ENCODE assay signal across 2 cellular contexts in the genomic region with DNA sequence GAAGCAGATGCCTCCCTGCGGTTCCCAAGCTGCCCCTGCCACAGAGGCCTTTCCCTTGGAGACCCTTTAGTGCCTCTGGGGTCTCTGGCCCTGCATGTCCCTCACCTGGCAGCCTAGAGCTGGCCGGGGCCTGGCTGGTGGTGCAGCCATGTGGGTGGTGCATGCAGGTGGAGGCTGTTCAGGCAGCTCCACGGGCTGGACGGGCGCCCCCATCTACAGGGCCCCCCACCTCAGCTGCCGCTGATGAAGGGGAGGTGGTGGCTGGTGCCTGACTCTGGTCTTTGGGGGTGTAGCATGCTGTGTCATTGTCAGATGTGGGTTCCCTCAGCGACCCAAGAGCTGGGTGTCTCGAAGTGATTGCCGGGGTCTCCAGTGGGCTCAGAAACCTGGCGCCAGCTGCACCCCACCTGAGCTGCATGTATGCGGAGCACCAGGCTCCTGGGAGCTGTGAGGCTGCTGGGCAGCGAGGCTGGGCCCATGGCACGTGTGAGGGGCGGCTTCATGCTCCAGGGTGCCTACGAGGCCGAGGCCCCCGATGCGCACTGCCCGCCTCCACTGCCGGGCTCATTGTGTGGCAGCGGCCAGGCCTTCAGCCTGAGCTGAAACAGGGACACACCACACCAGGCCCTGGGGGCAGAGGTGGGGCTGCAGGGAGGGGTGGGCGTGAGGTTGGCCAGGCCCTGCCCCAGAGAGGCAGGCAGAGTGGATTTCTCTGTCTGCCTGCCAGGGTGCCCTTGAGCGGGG.
TF ChIP-seq lines count a peak whose summit lies in the region.

No MANE protein-coding gene starts in this region.

TF ChIP-seq in SK-N-SH, 30 proteins besides CTCF, POLR2A, EP300 and RAD21 (continued from another document):
- TF ChIP-seq USF2 (IDR thresholded peaks at IDR 0.05; ENCODE audit: borderline replicate concordance, low read depth, low read length): no peak

TF ChIP-seq in SK-N-SH treated with all-trans-retinoic acid at 6 μM for 48 hours, 23 proteins besides CTCF, POLR2A, EP300 and RAD21:
- TF ChIP-seq, protein P1, sequence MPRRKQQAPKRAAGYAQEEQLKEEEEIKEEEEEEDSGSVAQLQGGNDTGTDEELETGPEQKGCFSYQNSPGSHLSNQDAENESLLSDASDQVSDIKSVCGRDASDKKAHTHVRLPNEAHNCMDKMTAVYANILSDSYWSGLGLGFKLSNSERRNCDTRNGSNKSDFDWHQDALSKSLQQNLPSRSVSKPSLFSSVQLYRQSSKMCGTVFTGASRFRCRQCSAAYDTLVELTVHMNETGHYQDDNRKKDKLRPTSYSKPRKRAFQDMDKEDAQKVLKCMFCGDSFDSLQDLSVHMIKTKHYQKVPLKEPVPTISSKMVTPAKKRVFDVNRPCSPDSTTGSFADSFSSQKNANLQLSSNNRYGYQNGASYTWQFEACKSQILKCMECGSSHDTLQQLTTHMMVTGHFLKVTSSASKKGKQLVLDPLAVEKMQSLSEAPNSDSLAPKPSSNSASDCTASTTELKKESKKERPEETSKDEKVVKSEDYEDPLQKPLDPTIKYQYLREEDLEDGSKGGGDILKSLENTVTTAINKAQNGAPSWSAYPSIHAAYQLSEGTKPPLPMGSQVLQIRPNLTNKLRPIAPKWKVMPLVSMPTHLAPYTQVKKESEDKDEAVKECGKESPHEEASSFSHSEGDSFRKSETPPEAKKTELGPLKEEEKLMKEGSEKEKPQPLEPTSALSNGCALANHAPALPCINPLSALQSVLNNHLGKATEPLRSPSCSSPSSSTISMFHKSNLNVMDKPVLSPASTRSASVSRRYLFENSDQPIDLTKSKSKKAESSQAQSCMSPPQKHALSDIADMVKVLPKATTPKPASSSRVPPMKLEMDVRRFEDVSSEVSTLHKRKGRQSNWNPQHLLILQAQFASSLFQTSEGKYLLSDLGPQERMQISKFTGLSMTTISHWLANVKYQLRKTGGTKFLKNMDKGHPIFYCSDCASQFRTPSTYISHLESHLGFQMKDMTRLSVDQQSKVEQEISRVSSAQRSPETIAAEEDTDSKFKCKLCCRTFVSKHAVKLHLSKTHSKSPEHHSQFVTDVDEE (CRISPR knock-in tag; IDR thresholded peaks at IDR 0.05): no peak
- TF ChIP-seq ISL1 (CRISPR knock-in tag; IDR thresholded peaks at IDR 0.05): no peak
- TF ChIP-seq TCF4 (CRISPR knock-in tag; IDR thresholded peaks at IDR 0.05; ENCODE audit: borderline replicate concordance): no peak
- no peak for TF ChIP-seq ZFP3 (CRISPR knock-in tag; IDR thresholded peaks at IDR 0.05)
- TF ChIP-seq ZNF565 (CRISPR knock-in tag; conservative IDR thresholded peaks at IDR 0.05; ENCODE audit: low read depth): no peak
- TF ChIP-seq BACH2 (CRISPR knock-in tag; IDR thresholded peaks at IDR 0.05; ENCODE audit: borderline replicate concordance): no peak
- no peak for TF ChIP-seq ZNF8 (CRISPR knock-in tag; IDR thresholded peaks at IDR 0.05)
- TF ChIP-seq ZNF70 (CRISPR knock-in tag; IDR thresholded peaks at IDR 0.05): no peak
- no peak for TF ChIP-seq CSDC2 (CRISPR knock-in tag; IDR thresholded peaks at IDR 0.05)
- TF ChIP-seq, protein P2, sequence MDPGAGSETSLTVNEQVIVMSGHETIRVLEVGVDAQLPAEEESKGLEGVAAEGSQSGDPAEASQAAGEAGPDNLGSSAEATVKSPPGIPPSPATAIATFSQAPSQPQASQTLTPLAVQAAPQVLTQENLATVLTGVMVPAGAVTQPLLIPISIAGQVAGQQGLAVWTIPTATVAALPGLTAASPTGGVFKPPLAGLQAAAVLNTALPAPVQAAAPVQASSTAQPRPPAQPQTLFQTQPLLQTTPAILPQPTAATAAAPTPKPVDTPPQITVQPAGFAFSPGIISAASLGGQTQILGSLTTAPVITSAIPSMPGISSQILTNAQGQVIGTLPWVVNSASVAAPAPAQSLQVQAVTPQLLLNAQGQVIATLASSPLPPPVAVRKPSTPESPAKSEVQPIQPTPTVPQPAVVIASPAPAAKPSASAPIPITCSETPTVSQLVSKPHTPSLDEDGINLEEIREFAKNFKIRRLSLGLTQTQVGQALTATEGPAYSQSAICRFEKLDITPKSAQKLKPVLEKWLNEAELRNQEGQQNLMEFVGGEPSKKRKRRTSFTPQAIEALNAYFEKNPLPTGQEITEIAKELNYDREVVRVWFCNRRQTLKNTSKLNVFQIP (CRISPR knock-in tag; IDR thresholded peaks at IDR 0.05; ENCODE audit: borderline replicate concordance, low read depth): no peak
- no peak for TF ChIP-seq ZFP30 (CRISPR knock-in tag; IDR thresholded peaks at IDR 0.05)
- no peak for TF ChIP-seq ZC3H10 (CRISPR knock-in tag; IDR thresholded peaks at IDR 0.05)
- TF ChIP-seq, protein P3, sequence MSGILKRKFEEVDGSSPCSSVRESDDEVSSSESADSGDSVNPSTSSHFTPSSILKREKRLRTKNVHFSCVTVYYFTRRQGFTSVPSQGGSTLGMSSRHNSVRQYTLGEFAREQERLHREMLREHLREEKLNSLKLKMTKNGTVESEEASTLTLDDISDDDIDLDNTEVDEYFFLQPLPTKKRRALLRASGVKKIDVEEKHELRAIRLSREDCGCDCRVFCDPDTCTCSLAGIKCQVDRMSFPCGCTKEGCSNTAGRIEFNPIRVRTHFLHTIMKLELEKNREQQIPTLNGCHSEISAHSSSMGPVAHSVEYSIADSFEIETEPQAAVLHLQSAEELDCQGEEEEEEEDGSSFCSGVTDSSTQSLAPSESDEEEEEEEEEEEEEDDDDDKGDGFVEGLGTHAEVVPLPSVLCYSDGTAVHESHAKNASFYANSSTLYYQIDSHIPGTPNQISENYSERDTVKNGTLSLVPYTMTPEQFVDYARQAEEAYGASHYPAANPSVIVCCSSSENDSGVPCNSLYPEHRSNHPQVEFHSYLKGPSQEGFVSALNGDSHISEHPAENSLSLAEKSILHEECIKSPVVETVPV (CRISPR knock-in tag; IDR thresholded peaks at IDR 0.05): no peak
- no peak for TF ChIP-seq SNAI2 (CRISPR knock-in tag; IDR thresholded peaks at IDR 0.05)
- no peak for TF ChIP-seq PPARA (CRISPR knock-in tag; IDR thresholded peaks at IDR 0.05; ENCODE audit: borderline replicate concordance)
- TF ChIP-seq CREB5 (CRISPR knock-in tag; IDR thresholded peaks at IDR 0.05; ENCODE audit: low read depth): no peak
- TF ChIP-seq, protein P4, sequence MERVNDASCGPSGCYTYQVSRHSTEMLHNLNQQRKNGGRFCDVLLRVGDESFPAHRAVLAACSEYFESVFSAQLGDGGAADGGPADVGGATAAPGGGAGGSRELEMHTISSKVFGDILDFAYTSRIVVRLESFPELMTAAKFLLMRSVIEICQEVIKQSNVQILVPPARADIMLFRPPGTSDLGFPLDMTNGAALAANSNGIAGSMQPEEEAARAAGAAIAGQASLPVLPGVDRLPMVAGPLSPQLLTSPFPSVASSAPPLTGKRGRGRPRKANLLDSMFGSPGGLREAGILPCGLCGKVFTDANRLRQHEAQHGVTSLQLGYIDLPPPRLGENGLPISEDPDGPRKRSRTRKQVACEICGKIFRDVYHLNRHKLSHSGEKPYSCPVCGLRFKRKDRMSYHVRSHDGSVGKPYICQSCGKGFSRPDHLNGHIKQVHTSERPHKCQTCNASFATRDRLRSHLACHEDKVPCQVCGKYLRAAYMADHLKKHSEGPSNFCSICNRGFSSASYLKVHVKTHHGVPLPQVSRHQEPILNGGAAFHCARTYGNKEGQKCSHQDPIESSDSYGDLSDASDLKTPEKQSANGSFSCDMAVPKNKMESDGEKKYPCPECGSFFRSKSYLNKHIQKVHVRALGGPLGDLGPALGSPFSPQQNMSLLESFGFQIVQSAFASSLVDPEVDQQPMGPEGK (CRISPR knock-in tag; IDR thresholded peaks at IDR 0.05; ENCODE audit: borderline replicate concordance): no peak
- no peak for TF ChIP-seq ARNTL (CRISPR knock-in tag; IDR thresholded peaks at IDR 0.05; ENCODE audit: borderline replicate concordance, low read depth)
